In the genomic region with DNA sequence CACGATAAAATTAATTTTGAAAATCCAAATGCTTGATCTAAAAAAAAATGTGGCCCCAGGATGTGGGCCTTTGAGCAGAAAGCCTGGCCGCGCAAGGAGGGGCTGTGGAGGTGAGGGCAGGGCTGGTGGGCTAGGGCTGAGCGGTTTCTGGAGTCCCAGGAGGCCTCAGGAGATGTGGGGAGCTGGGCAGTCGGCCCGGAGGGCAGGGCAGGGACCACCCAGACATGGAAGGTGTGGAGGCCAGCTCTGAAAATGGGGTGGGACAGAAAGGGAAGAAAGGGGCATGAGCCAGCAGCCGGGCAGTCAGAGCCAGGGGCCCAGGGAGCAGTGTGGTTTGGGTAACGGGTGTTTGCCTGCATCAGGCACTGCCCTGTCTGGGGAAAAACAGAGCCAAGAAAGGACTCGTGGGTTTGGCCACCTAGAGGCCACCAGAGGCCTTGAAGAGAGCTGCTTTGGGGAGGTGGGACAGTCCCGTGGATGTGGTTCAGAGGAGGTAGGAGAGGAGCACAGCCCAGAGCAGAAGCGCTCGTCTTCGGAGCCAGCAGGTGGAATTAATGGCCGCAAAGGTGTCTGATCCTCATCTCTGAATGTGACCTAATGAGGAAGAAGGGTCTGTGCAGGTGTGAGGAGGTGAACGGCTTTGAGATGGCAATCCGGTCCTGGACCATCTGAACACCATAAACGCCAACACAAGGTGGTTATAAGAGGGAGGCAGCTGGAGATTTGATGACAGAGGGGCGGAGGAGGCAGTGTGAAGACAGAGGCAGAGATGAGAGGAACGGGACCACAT, we compare ENCODE assay signal across 12 cellular contexts. TPM values are rescaled to one million over a fixed set of nuclear protein-coding genes. Genes with fewer than 3 reads are reported as not detected.
DNase-seq lines count a peak whose midpoint lies in the region; ATAC-seq and TF ChIP-seq lines count a peak whose summit lies in the region.
"Had no signal": no experiment of that assay in that cellular context is flagged by ENCODE, and none has a peak within 500 bp of the region (broad histone marks: within the 10 kb centered on the region; RNA-seq: fewer than 3 reads in every experiment).

No MANE protein-coding gene starts in this region.

- no peak overlapping the region for H3K27ac ChIP-seq in endodermal cell (ENCODE audit: low read depth, low read length)
- H3K27ac ChIP-seq: thyroid gland had no signal

- H3K9ac ChIP-seq in endodermal cell (ENCODE audit: extremely low read depth, low read length, poor library complexity, severe bottlenecking), result no peak overlapping the region

- intact Hi-C loops in activated naive CD4-positive, alpha-beta T cell treated with anti-CD3 and anti-CD28 coated beads for 36 hours (cut with micrococcal nuclease), result no loop called here

- no peak overlapping the region for H3K4me3 ChIP-seq in endodermal cell (ENCODE audit: low read length)
- H3K4me3 ChIP-seq: thyroid gland had no signal

- no peak overlapping the region for H3K4me3 Mint-ChIP-seq in activated naive CD4-positive, alpha-beta T cell treated with anti-CD3 and anti-CD28 coated beads for 36 hours
- H3K4me3 Mint-ChIP-seq in endodermal cell, result no peak overlapping the region
- H3K4me3 Mint-ChIP-seq in stimulated activated effector memory CD8-positive, alpha-beta T cell treated with anti-CD3 and anti-CD28 coated beads, Interleukin-12 subunit alpha, Interleukin-12 subunit beta, amount 100 ng/mL, for 72 hours, result no peak overlapping the region
- H3K4me3 Mint-ChIP-seq: dendritic cell treated with granulocyte-macrophage colony-stimulating factor and Interleukin-4, amounts not matched to agents 40 ng/mL and 50 ng/mL, for 4 days had no signal

- TF ChIP-seq CTCF in endodermal cell (conservative IDR thresholded peaks at IDR 0.05), result peak; percentile 69

- DNase-seq in activated naive CD4-positive, alpha-beta T cell treated with anti-CD3 and anti-CD28 coated beads, Interleukin-2, amount 50 U/mL, for 72 hours (ENCODE audit: low spot score in 2 of 2), result no peak
- no peak for DNase-seq in activated naive CD4-positive, alpha-beta T cell treated with anti-CD3 and anti-CD28 coated beads for 36 hours
- DNase-seq in NAMALWA (ENCODE audit: low spot score), result peak; percentile 38
- peak; percentile 68 for DNase-seq in endodermal cell
- DNase-seq in stimulated activated effector memory CD8-positive, alpha-beta T cell treated with anti-CD3 and anti-CD28 coated beads, Interleukin-12 subunit alpha, Interleukin-12 subunit beta, amount 100 ng/mL, for 72 hours (ENCODE audit: low spot score in 2 of 2), result no peak
- no peak for DNase-seq in epidermal melanocyte (ENCODE audit: insufficient read length, low spot score)
- DNase-seq in KBM-7, result no peak
- no peak for DNase-seq in NCI-H526 treated with DMSO at 0.1 percent for 48 hours (lab: John Stamatoyannopoulos, UW)
- DNase-seq: NCI-H510A, SHP77, thyroid gland had no signal

- peaks cover 14 to 15% of the 10 kb centered on the region in 2 donors for H3K36me3 Mint-ChIP-seq in activated naive CD4-positive, alpha-beta T cell treated with anti-CD3 and anti-CD28 coated beads, Interleukin-2, amount 50 U/mL, for 72 hours
- no peaks in the 10 kb centered on the region for H3K36me3 Mint-ChIP-seq in activated naive CD4-positive, alpha-beta T cell treated with anti-CD3 and anti-CD28 coated beads for 36 hours (ENCODE audit: low read depth)
- no peaks in the 10 kb centered on the region for H3K36me3 Mint-ChIP-seq in endodermal cell (ENCODE audit: low read depth)
- peaks cover under 1% of the 10 kb centered on the region for H3K36me3 Mint-ChIP-seq in stimulated activated effector memory CD8-positive, alpha-beta T cell treated with anti-CD3 and anti-CD28 coated beads, Interleukin-12 subunit alpha, Interleukin-12 subunit beta, amount 100 ng/mL, for 72 hours

- no peaks in the 10 kb centered on the region for H3K36me3 ChIP-seq in endodermal cell (ENCODE audit: control insufficient read depth, insufficient read depth, low read length)
- H3K36me3 ChIP-seq: thyroid gland had no signal

- CTCF ChIA-PET in activated naive CD4-positive, alpha-beta T cell treated with anti-CD3 and anti-CD28 coated beads for 36 hours (lab: Charles Lee), result no interaction called here

- no peaks in the 10 kb centered on the region for H3K27me3 Mint-ChIP-seq in activated naive CD4-positive, alpha-beta T cell treated with anti-CD3 and anti-CD28 coated beads for 36 hours (ENCODE audit: low read depth)
- H3K27me3 Mint-ChIP-seq in endodermal cell (ENCODE audit: insufficient read depth), result peaks cover 13% of the 10 kb centered on the region

- no peaks in the 10 kb centered on the region for H3K27me3 ChIP-seq in endodermal cell (ENCODE audit: control insufficient read depth, insufficient read depth, low read length, poor library complexity, severe bottlenecking)
- H3K27me3 ChIP-seq: thyroid gland had no signal

- no peaks in the 10 kb centered on the region for H3K9me3 ChIP-seq in endodermal cell (ENCODE audit: control insufficient read depth, low read length)
- H3K9me3 ChIP-seq: thyroid gland had no signal

- peaks cover 7 to 13% of the 10 kb centered on the region in 2 donors for H3K9me3 Mint-ChIP-seq in activated naive CD4-positive, alpha-beta T cell treated with anti-CD3 and anti-CD28 coated beads, Interleukin-2, amount 50 U/mL, for 72 hours
- peaks cover 7% of the 10 kb centered on the region for H3K9me3 Mint-ChIP-seq in activated naive CD4-positive, alpha-beta T cell treated with anti-CD3 and anti-CD28 coated beads for 36 hours
- peaks cover 12% of the 10 kb centered on the region for H3K9me3 Mint-ChIP-seq in endodermal cell
- peaks cover 4% of the 10 kb centered on the region for H3K9me3 Mint-ChIP-seq in stimulated activated effector memory CD8-positive, alpha-beta T cell treated with anti-CD3 and anti-CD28 coated beads, Interleukin-12 subunit alpha, Interleukin-12 subunit beta, amount 100 ng/mL, for 72 hours

- no peak overlapping the region for H3K27ac Mint-ChIP-seq in activated naive CD4-positive, alpha-beta T cell treated with anti-CD3 and anti-CD28 coated beads, Interleukin-2, amount 50 U/mL, for 72 hours
- H3K27ac Mint-ChIP-seq in activated naive CD4-positive, alpha-beta T cell treated with anti-CD3 and anti-CD28 coated beads for 36 hours, result no peak overlapping the region
- no peak overlapping the region for H3K27ac Mint-ChIP-seq in endodermal cell
- no peak overlapping the region for H3K27ac Mint-ChIP-seq in stimulated activated effector memory CD8-positive, alpha-beta T cell treated with anti-CD3 and anti-CD28 coated beads, Interleukin-12 subunit alpha, Interleukin-12 subunit beta, amount 100 ng/mL, for 72 hours
- H3K27ac Mint-ChIP-seq: dendritic cell treated with granulocyte-macrophage colony-stimulating factor and Interleukin-4, amounts not matched to agents 40 ng/mL and 50 ng/mL, for 4 days had no signal

- in situ Hi-C loops in KBM-7 (cut with MboI; ENCODE audit: low pct_unique_long_range_greater_than_20kb, low sequenced_read_pairs), result no loop called here

- peaks cover 9% of the 10 kb centered on the region for H3K4me1 Mint-ChIP-seq in activated naive CD4-positive, alpha-beta T cell treated with anti-CD3 and anti-CD28 coated beads for 36 hours (ENCODE audit: low read depth)
- H3K4me1 Mint-ChIP-seq in endodermal cell, result no peaks in the 10 kb centered on the region
- peaks cover 37% of the 10 kb centered on the region for H3K4me1 Mint-ChIP-seq in stimulated activated effector memory CD8-positive, alpha-beta T cell treated with anti-CD3 and anti-CD28 coated beads, Interleukin-12 subunit alpha, Interleukin-12 subunit beta, amount 100 ng/mL, for 72 hours

- WGBS in endodermal cell (ENCODE audit: insufficient coverage in 1 of 2, insufficient read length in 1 of 2), 2 experiments, result 86 to 92% methylated on average over 14 to 19 of the region's 19 CpGs

- peak; percentile 36 to 66 for ATAC-seq in activated naive CD4-positive, alpha-beta T cell treated with anti-CD3 and anti-CD28 coated beads, Interleukin-2, amount 50 U/mL, for 72 hours
- peak; percentile 55 for ATAC-seq in stimulated activated effector memory CD8-positive, alpha-beta T cell treated with anti-CD3 and anti-CD28 coated beads, Interleukin-12 subunit alpha, Interleukin-12 subunit beta, amount 100 ng/mL, for 72 hours

- H3K4me1 ChIP-seq in endodermal cell (ENCODE audit: control insufficient read depth, insufficient read depth, low read length), result no peaks in the 10 kb centered on the region

RNA-seq across cellular contexts. Expression of gene IGF2, which starts 50.2 kb away (rescaled TPM):
- total RNA-seq in activated naive CD4-positive, alpha-beta T cell treated with anti-CD3 and anti-CD28 coated beads, Interleukin-2, amount 50 U/mL, for 72 hours, result 1 to 10 TPM in 1 of 2 donors, under 1 TPM in 1; 0.31 to 2.0 TPM
- total RNA-seq in activated naive CD4-positive, alpha-beta T cell treated with anti-CD3 and anti-CD28 coated beads for 36 hours, result under 1 TPM; 0.21 to 0.37 TPM
- total RNA-seq in endodermal cell, result 1 to 10 TPM in 1 of 2 donors, under 1 TPM in 1; 0.80 to 5.1 TPM
- polyA plus RNA-seq in endodermal cell (2013, experiment 1 of 2), result 28.1 TPM
- polyA plus RNA-seq in endodermal cell (2013, experiment 2 of 2), result 20.1 TPM

Comparison
In these comparisons a context has a peak if more than half of its experiments do, and no peak if none do; other contexts are left out.
1. DNase-seq: peak in NAMALWA (single experiment) and endodermal cell (single experiment); none in activated naive CD4-positive, alpha-beta T cell treated with anti-CD3 and anti-CD28 coated beads, Interleukin-2, amount 50 U/mL, for 72 hours (0 of 2), activated naive CD4-positive, alpha-beta T cell treated with anti-CD3 and anti-CD28 coated beads for 36 hours (single experiment), stimulated activated effector memory CD8-positive, alpha-beta T cell treated with anti-CD3 and anti-CD28 coated beads, Interleukin-12 subunit alpha, Interleukin-12 subunit beta, amount 100 ng/mL, for 72 hours (0 of 2), epidermal melanocyte (single experiment), KBM-7 (single experiment) and NCI-H526 treated with DMSO at 0.1 percent for 48 hours (single experiment).